In genomic region chr9:107422189-107422802, GRCh38 we compare ENCODE assay signal across 8 cellular contexts.
DNase-seq lines count a peak whose midpoint lies in the region; ATAC-seq, FAIRE-seq and TF ChIP-seq lines count a peak whose summit lies in the region.

No MANE protein-coding gene starts in this region.

- DNase-seq in D721Med (ENCODE audit: insufficient read length, low spot score) (no peak), NCI-H1092 (lab: John Stamatoyannopoulos, UW) (peak; percentile 59), SKM-1 treated with dmso at 0.1 percent for 144 hours (lab: John Stamatoyannopoulos, UW; ENCODE audit: unreplicated experiment) (peak; percentile 41), epithelial cell of proximal tubule (ENCODE audit: low read depth) (no peak), mucosa of gallbladder (ENCODE audit: low spot score) (peak; percentile 56), upper lobe of left lung (peak in 1 of 2 donors; percentile 76)

- H3K27me3 ChIP-seq in upper lobe of left lung = no peaks in the 10 kb centered on the region

- H3K27ac ChIP-seq in upper lobe of left lung = no peak overlapping the region

- 8 to 20% methylated on average over 7 of the region's 7 CpGs for WGBS in upper lobe of left lung, 2 donors

- TF ChIP-seq POLR2A in upper lobe of left lung (IDR thresholded peaks at IDR 0.05) = no peak

- peaks cover 12 to 37% (median 18%) of the 10 kb centered on the region in 4 donors for H3K4me1 ChIP-seq in upper lobe of left lung

- no peaks in the 10 kb centered on the region for H3K9me3 ChIP-seq in upper lobe of left lung

- H3K4me3 ChIP-seq in epithelial cell of proximal tubule (ENCODE audit: low read depth, low read length) (no peak overlapping the region), upper lobe of left lung (no peak overlapping the region)

- peak; percentile 53 for ATAC-seq in GM21723 (IDR thresholded peaks at IDR 0.05; ENCODE audit: unreplicated experiment)
- peak; percentile 79 to 84 for ATAC-seq in upper lobe of left lung (ENCODE audit: low FRiP score in 2 of 2)
- ATAC-seq in HG02759 (IDR thresholded peaks at IDR 0.05; ENCODE audit: unreplicated experiment) = no peak

- TF ChIP-seq CTCF in D721Med (IDR thresholded peaks at IDR 0.05; ENCODE audit: insufficient read depth, missing control alignments) (peak; percentile 93), epithelial cell of proximal tubule (conservative IDR thresholded peaks at IDR 0.05; ENCODE audit: low read depth, low read length) (peak; percentile 87), upper lobe of left lung (IDR thresholded peaks at IDR 0.05) (peak; percentile 51 to 87 (median 74))

- FAIRE-seq in D721Med (lab: Jason Lieb, UNC) = no peak

- H3K36me3 ChIP-seq in upper lobe of left lung = no peaks in the 10 kb centered on the region

- TF ChIP-seq EP300 in upper lobe of left lung (IDR thresholded peaks at IDR 0.05) = no peak

Comparison
In these comparisons a context has a peak if more than half of its experiments do, and no peak if none do; other contexts are left out.
1. DNase-seq: peak in NCI-H1092 (single experiment), SKM-1 treated with dmso at 0.1 percent for 144 hours (single experiment) and mucosa of gallbladder (single experiment); none in D721Med (single experiment) and epithelial cell of proximal tubule (single experiment).
2. Peak in every context shown above with its lines, with median percentiles within 50 percentile points of each other: CTCF ChIP-seq.